ENCODE assay signal across 1 cellular context in the genomic region with DNA sequence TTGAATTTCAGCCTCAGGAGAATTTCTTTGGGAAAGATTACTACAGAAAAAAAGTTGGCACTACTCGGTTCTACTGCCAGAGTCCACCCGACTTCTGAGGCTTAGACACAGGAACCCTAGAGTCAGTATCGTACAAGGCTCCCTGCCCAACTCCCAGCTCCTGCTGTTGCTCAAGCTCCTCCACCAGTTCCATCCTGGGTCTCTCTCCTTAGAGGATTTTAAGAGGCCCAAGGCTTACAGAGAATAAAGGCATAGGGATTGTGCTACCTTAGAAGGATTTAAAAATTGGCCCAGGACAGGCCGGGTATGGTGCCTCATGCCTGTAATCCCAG.
TF ChIP-seq lines count a peak whose summit lies in the region.

No MANE protein-coding gene starts in this region.

TF ChIP-seq in IMR-90, 13 proteins besides CTCF, POLR2A, EP300 and RAD21:
- TF ChIP-seq BHLHE40 (IDR thresholded peaks at IDR 0.05; ENCODE audit: low read depth, low read length), result no peak
- TF ChIP-seq CEBPB (IDR thresholded peaks at IDR 0.05; ENCODE audit: low read depth, low read length), result no peak
- TF ChIP-seq, protein P1, sequence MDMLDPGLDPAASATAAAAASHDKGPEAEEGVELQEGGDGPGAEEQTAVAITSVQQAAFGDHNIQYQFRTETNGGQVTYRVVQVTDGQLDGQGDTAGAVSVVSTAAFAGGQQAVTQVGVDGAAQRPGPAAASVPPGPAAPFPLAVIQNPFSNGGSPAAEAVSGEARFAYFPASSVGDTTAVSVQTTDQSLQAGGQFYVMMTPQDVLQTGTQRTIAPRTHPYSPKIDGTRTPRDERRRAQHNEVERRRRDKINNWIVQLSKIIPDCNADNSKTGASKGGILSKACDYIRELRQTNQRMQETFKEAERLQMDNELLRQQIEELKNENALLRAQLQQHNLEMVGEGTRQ (IDR thresholded peaks at IDR 0.05; ENCODE audit: low read depth, low read length), result no peak
- TF ChIP-seq, protein P2, sequence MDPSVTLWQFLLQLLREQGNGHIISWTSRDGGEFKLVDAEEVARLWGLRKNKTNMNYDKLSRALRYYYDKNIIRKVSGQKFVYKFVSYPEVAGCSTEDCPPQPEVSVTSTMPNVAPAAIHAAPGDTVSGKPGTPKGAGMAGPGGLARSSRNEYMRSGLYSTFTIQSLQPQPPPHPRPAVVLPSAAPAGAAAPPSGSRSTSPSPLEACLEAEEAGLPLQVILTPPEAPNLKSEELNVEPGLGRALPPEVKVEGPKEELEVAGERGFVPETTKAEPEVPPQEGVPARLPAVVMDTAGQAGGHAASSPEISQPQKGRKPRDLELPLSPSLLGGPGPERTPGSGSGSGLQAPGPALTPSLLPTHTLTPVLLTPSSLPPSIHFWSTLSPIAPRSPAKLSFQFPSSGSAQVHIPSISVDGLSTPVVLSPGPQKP (IDR thresholded peaks at IDR 0.05; ENCODE audit: borderline replicate concordance, low read depth, low read length), result no peak
